1 cellular context compared by ENCODE assay signal in genomic region chr5:181258576-181258975, GRCh38.
TF ChIP-seq lines count a peak whose summit lies in the region.

No MANE protein-coding gene starts in this region.

TF ChIP-seq in HepG2, 621 proteins besides CTCF, POLR2A, EP300 and RAD21:
- TF ChIP-seq THAP7 (CRISPR knock-in tag; IDR thresholded peaks at IDR 0.05): no peak
- TF ChIP-seq, protein P1, sequence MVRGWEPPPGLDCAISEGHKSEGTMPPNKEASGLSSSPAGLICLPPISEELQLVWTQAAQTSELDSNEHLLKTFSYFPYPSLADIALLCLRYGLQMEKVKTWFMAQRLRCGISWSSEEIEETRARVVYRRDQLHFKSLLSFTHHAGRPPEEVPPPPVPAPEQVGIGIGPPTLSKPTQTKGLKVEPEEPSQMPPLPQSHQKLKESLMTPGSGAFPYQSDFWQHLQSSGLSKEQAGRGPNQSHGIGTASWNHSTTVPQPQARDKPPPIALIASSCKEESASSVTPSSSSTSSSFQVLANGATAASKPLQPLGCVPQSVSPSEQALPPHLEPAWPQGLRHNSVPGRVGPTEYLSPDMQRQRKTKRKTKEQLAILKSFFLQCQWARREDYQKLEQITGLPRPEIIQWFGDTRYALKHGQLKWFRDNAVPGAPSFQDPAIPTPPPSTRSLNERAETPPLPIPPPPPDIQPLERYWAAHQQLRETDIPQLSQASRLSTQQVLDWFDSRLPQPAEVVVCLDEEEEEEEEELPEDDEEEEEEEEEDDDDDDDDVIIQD (CRISPR knock-in tag; IDR thresholded peaks at IDR 0.05; ENCODE audit: low read depth): no peak
- no peak for TF ChIP-seq ZMAT3 (CRISPR knock-in tag; conservative IDR thresholded peaks at IDR 0.05)
- TF ChIP-seq ZFP41 (CRISPR knock-in tag; IDR thresholded peaks at IDR 0.05; ENCODE audit: borderline replicate concordance): no peak
